Comparison of ENCODE assay signal across 12 cellular contexts in the genomic region with DNA sequence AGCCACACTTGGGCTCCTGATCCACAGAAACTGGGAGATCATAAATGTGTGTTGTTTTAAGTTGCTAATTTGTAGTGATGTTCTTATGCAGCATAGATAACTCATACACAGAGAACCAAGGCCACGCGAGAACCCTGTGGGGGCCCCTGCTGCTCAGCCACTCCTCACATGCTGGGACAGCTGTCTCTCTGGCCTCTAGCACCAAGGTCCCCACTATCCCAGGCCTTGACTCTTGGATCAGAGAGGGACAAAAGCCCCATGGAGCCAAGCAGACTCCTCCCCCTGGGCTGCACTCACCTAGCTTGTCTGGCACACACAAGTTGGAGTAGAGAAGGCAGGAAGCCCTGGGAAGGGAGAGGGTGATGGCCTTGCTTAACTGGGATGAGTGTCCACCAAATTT. TPM values are rescaled to one million over a fixed set of nuclear protein-coding genes. Genes with fewer than 3 reads are reported as not detected.
"Had no signal": no experiment of that assay in that cellular context is flagged by ENCODE, and none has a peak within 500 bp of the region (broad histone marks: within the 10 kb centered on the region; RNA-seq: fewer than 3 reads in every experiment).

No MANE protein-coding gene starts in this region.

- DNase-seq: activated CD4-positive, alpha-beta T cell treated with anti-CD3 and anti-CD28 coated beads for 48 hours; activated CD8-positive, alpha-beta T cell treated with anti-CD3 and anti-CD28 coated beads, Interleukin-2, amount 10 ng/mL, durations not matched to agents 7 days and 5 days; effector CD8-positive, alpha-beta T cell; hypothalamus; kidney glomerular epithelial cell; SK-N-SH; T-helper 1 cell had no signal

- ATAC-seq: activated CD8-positive, alpha-beta T cell treated with anti-CD3 and anti-CD28 coated beads, Interleukin-2, amount 10 ng/mL, durations not matched to agents 7 days and 5 days; naive thymus-derived CD4-positive, alpha-beta T cell; right cardiac atrium; stimulated activated effector memory CD8-positive, alpha-beta T cell treated with anti-CD3 and anti-CD28 coated beads, Interleukin-12 subunit alpha, Interleukin-12 subunit beta, amount 100 ng/mL, for 72 hours had no signal

RNA-seq across cellular contexts. Expression of a gene that starts 11.3 kb away (rescaled TPM):
- total RNA-seq: activated CD8-positive, alpha-beta T cell treated with anti-CD3 and anti-CD28 coated beads, Interleukin-2, amount 10 ng/mL, durations not matched to agents 7 days and 5 days; ascending aorta; epithelial cell of proximal tubule had no signal

RNA-seq across cellular contexts. Expression of a gene that starts 42.2 kb away (rescaled TPM):
- total RNA-seq: activated CD8-positive, alpha-beta T cell treated with anti-CD3 and anti-CD28 coated beads, Interleukin-2, amount 10 ng/mL, durations not matched to agents 7 days and 5 days had no signal
- polyA plus RNA-seq: naive thymus-derived CD4-positive, alpha-beta T cell had no signal
